ENCODE assay signal across 20 cellular contexts in the genomic region with DNA sequence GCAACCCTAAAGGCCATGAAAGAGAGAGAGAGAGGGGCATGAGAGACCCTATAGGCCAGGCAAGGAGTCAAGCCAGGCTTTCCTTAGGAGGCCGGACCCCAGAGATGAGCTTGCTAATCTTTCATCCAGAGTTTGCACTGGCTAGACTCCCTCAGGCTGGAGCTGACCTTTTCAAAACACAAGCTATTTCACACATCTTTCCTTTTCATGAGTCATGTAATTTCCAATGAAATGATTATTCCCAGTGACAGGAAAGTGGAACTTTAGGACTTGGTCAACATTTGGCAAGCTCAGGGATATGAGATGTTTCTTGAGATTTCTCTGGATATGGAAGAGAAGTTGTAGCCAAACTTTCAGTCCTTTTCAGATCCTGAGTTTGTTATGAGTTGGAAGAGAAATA.
DNase-seq lines count a peak whose midpoint lies in the region; TF ChIP-seq lines count a peak whose summit lies in the region.
"Had no signal": no experiment of that assay in that cellular context is flagged by ENCODE, and none has a peak within 500 bp of the region (broad histone marks: within the 10 kb centered on the region; RNA-seq: fewer than 3 reads in every experiment).

No MANE protein-coding gene starts in this region.

- no peaks in the 10 kb centered on the region for H3K9me3 ChIP-seq in Peyer's patch
- H3K9me3 ChIP-seq: colonic mucosa, lower lobe of right lung had no signal

- no peaks in the 10 kb centered on the region for H3K4me1 ChIP-seq in Peyer's patch
- H3K4me1 ChIP-seq: colonic mucosa had no signal

- TF ChIP-seq CTCF in fibroblast of villous mesenchyme (IDR thresholded peaks at IDR 0.05; ENCODE audit: insufficient read depth, low read depth, low read length), result no peak
- no peak for TF ChIP-seq CTCF in Peyer's patch (IDR thresholded peaks at IDR 0.05)

- H3K27me3 ChIP-seq in Peyer's patch, result no peaks in the 10 kb centered on the region
- H3K27me3 ChIP-seq: colonic mucosa had no signal

- no peaks in the 10 kb centered on the region for H3K36me3 ChIP-seq in Peyer's patch
- H3K36me3 ChIP-seq: colonic mucosa, lower lobe of right lung had no signal

- H3K4me3 ChIP-seq in fibroblast of villous mesenchyme (ENCODE audit: low read depth, low read length) (no peak overlapping the region), Peyer's patch (no peak overlapping the region)
- H3K4me3 ChIP-seq: colonic mucosa, lower lobe of right lung had no signal

- DNase-seq in EL, result peak; percentile 25
- peak; percentile 28 for DNase-seq in NCI-H460 (ENCODE audit: extremely low read depth, low read depth)
- peak; percentile 45 for DNase-seq in fibroblast of villous mesenchyme (ENCODE audit: low read depth)
- DNase-seq in stromal cell of bone marrow (ENCODE audit: low read depth), result peak; percentile 46
- DNase-seq in Peyer's patch, result no peak
- DNase-seq in Kasumi-1 (lab: John Stamatoyannopoulos, UW), result no peak
- DNase-seq in T-helper 9 cell, result no peak
- DNase-seq: activated CD4-positive, alpha-beta memory T cell treated with anti-CD3 and anti-CD28 coated beads, Interleukin-2, amount 10 ng/mL, durations not matched to agents 7 days and 5 days; colonic mucosa; effector CD8-positive, alpha-beta T cell; erythroblast; kidney; lower lobe of right lung; natural killer cell; NCI-H1092 treated with DMSO at 0.1 percent for 48 hours; NCI-H187; NCI-H526 treated with DMSO at 0.1 percent for 48 hours; occipital lobe; stimulated activated CD4-positive, alpha-beta T cell treated with anti-CD3 and anti-CD28 coated beads, Interleukin-2, amount 100 ng/mL, for 24 hours; T-helper 1 cell had no signal

- H3K27ac ChIP-seq in Peyer's patch, result no peak overlapping the region
- H3K27ac ChIP-seq: colonic mucosa, lower lobe of right lung had no signal

- no peak for TF ChIP-seq POLR2A in Peyer's patch (IDR thresholded peaks at IDR 0.05)

Comparison
In these comparisons a context has a peak if more than half of its experiments do, and no peak if none do; other contexts are left out.
1. DNase-seq: peak in EL (single experiment), NCI-H460 (single experiment), fibroblast of villous mesenchyme (single experiment) and stromal cell of bone marrow (single experiment); none in Peyer's patch (0 of 3), Kasumi-1 (0 of 2) and T-helper 9 cell (single experiment).